ENCODE assay signal across 16 cellular contexts in genomic region chr9:112864413-112864812, GRCh38. TPM values are rescaled to one million over a fixed set of nuclear protein-coding genes. Genes with fewer than 3 reads are reported as not detected.
"Had no signal": no experiment of that assay in that cellular context is flagged by ENCODE, and none has a peak within 500 bp of the region (broad histone marks: within the 10 kb centered on the region; RNA-seq: fewer than 3 reads in every experiment).

No MANE protein-coding gene starts in this region.

- H3K4me3 Mint-ChIP-seq: activated CD8-positive, alpha-beta memory T cell treated with anti-CD3 and anti-CD28 coated beads, Interleukin-2, amount 10 ng/mL, durations not matched to agents 7 days and 5 days; activated naive CD4-positive, alpha-beta T cell treated with anti-CD3 and anti-CD28 coated beads, Interleukin-2, amount 50 U/mL, for 24 hours; nephron had no signal

- H3K36me3 Mint-ChIP-seq: activated CD8-positive, alpha-beta memory T cell treated with anti-CD3 and anti-CD28 coated beads, Interleukin-2, amount 10 ng/mL, durations not matched to agents 7 days and 5 days had no signal

- ATAC-seq: activated CD8-positive, alpha-beta memory T cell treated with anti-CD3 and anti-CD28 coated beads, Interleukin-2, amount 10 ng/mL, durations not matched to agents 7 days and 5 days; esophagus mucosa; left colon had no signal

- H3K36me3 ChIP-seq: cardiac muscle cell, colonic mucosa had no signal

- H3K9me3 ChIP-seq: colonic mucosa, right atrium auricular region, transverse colon had no signal

- DNase-seq: activated CD4-positive, alpha-beta T cell treated with anti-CD3 and anti-CD28 coated beads, Interleukin-2, amount 50 U/mL, for 48 hours; activated CD8-positive, alpha-beta memory T cell treated with anti-CD3 and anti-CD28 coated beads, Interleukin-2, amount 10 ng/mL, durations not matched to agents 7 days and 5 days; activated T-cell treated with anti-CD3 and anti-CD28 coated beads, Interleukin-2, amount 50 U/mL, for 1 hour; colonic mucosa; left colon; stimulated activated CD4-positive, alpha-beta T cell treated with anti-CD3 and anti-CD28 coated beads, Interleukin-15, amount 100 ng/mL, for 24 hours; stimulated activated CD4-positive, alpha-beta T cell treated with anti-CD3 and anti-CD28 coated beads, Interleukin-4, amount 100 ng/mL, for 1 hour; stimulated activated naive B cell treated with anti-CD40 and anti-IgM and Interleukin-4, amounts not matched to agents 10 μg/mL and 1 μg/mL and 100 μg/mL, for 72 hours; T1000; transverse colon had no signal

- H3K27me3 Mint-ChIP-seq: activated CD8-positive, alpha-beta memory T cell treated with anti-CD3 and anti-CD28 coated beads, Interleukin-2, amount 10 ng/mL, durations not matched to agents 7 days and 5 days; activated naive CD4-positive, alpha-beta T cell treated with anti-CD3 and anti-CD28 coated beads, Interleukin-2, amount 50 U/mL, for 24 hours; stimulated activated naive B cell treated with anti-CD40 and anti-IgM and Interleukin-4, amounts not matched to agents 10 μg/mL and 1 μg/mL and 100 μg/mL, for 72 hours had no signal

- H3K9me3 Mint-ChIP-seq: activated naive CD4-positive, alpha-beta T cell treated with anti-CD3 and anti-CD28 coated beads, Interleukin-2, amount 50 U/mL, for 24 hours; nephron had no signal

- H3K4me3 ChIP-seq: cardiac muscle cell, colonic mucosa, right atrium auricular region, transverse colon had no signal

- H3K27ac ChIP-seq: cardiac muscle cell, colonic mucosa, transverse colon had no signal

- H3K4me1 Mint-ChIP-seq: activated naive CD4-positive, alpha-beta T cell treated with anti-CD3 and anti-CD28 coated beads, Interleukin-2, amount 50 U/mL, for 24 hours had no signal

- H3K27me3 ChIP-seq: cardiac muscle cell, colonic mucosa, right atrium auricular region, transverse colon had no signal

- H3K27ac Mint-ChIP-seq: activated CD8-positive, alpha-beta memory T cell treated with anti-CD3 and anti-CD28 coated beads, Interleukin-2, amount 10 ng/mL, durations not matched to agents 7 days and 5 days; activated naive CD4-positive, alpha-beta T cell treated with anti-CD3 and anti-CD28 coated beads, Interleukin-2, amount 50 U/mL, for 24 hours; progenitor cell of endocrine pancreas; stimulated activated naive B cell treated with anti-CD40 and anti-IgM and Interleukin-4, amounts not matched to agents 10 μg/mL and 1 μg/mL and 100 μg/mL, for 72 hours had no signal

RNA-seq across cellular contexts. Expression of gene SLC46A2, which starts 26.3 kb away (rescaled TPM):
- total RNA-seq: activated CD8-positive, alpha-beta memory T cell treated with anti-CD3 and anti-CD28 coated beads, Interleukin-2, amount 10 ng/mL, durations not matched to agents 7 days and 5 days; cardiac muscle cell; colonic mucosa; left colon; progenitor cell of endocrine pancreas; transverse colon had no signal
- polyA plus RNA-seq: cardiac muscle cell had no signal
